Comparison of ENCODE assay signal across 27 cellular contexts in the genomic region with DNA sequence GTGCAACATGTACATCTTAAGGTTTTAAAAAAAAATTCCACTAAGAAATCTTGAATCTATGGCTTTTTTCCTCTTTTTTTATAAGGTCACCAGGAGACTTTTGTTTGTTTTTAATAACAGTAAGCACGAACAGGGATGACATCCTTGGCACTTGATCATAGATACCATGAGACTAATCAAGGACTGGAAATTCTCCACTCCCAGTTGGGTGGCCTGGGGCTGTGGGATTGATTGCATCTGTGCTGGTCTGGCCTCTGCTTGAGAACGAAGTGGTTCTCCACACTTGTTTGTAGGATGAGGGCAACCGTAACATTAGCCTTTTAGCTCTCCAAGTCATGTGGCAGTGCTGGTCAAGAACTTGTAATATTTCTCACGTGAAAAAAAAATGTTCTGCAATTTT. TPM values are rescaled to one million over a fixed set of nuclear protein-coding genes. Genes with fewer than 3 reads are reported as not detected.
DNase-seq lines count a peak whose midpoint lies in the region; ATAC-seq and TF ChIP-seq lines count a peak whose summit lies in the region.
"Had no signal": no experiment of that assay in that cellular context is flagged by ENCODE, and none has a peak within 500 bp of the region (broad histone marks: within the 10 kb centered on the region; RNA-seq: fewer than 3 reads in every experiment).

No MANE protein-coding gene starts in this region.

- peak overlapping the region; percentile 82 for H3K27ac Mint-ChIP-seq in osteocyte (ENCODE audit: unreplicated experiment)
- no peak overlapping the region for H3K27ac Mint-ChIP-seq in activated T-helper 17 cell treated with anti-CD3 and anti-CD28 coated beads, Interleukin-2, amount 50 U/mL, for 72 hours
- H3K27ac Mint-ChIP-seq: activated CD8-positive, alpha-beta memory T cell treated with anti-CD3 and anti-CD28 coated beads, Interleukin-2, amount 10 ng/mL, durations not matched to agents 7 days and 5 days; activated naive CD4-positive, alpha-beta T cell treated with anti-CD3 and anti-CD28 coated beads for 36 hours; CD14-positive monocyte; nephron had no signal

- peaks cover 66% of the 10 kb centered on the region for H3K4me1 Mint-ChIP-seq in osteocyte (ENCODE audit: unreplicated experiment)
- H3K4me1 Mint-ChIP-seq in activated T-helper 17 cell treated with anti-CD3 and anti-CD28 coated beads, Interleukin-2, amount 50 U/mL, for 72 hours, result peaks cover 7% of the 10 kb centered on the region
- H3K4me1 Mint-ChIP-seq: CD14-positive monocyte had no signal

- peak; percentile 56 for DNase-seq in EH (ENCODE audit: low read depth)
- peak; percentile 72 for DNase-seq in RPMI7951 (ENCODE audit: low read depth)
- peak; percentile 60 for DNase-seq in fibroblast of gingiva (ENCODE audit: low read depth)
- no peak for DNase-seq in osteocyte (ENCODE audit: extremely low spot score, unreplicated experiment)
- no peak for DNase-seq in NCI-H82 treated with DMSO at 0.1 percent for 48 hours (lab: John Stamatoyannopoulos, UW; ENCODE audit: unreplicated experiment)
- no peak for DNase-seq in DMS79 treated with DMSO at 0.1 percent for 48 hours (lab: John Stamatoyannopoulos, UW)
- DNase-seq: ACHN; activated CD8-positive, alpha-beta memory T cell treated with anti-CD3 and anti-CD28 coated beads, Interleukin-2, amount 10 ng/mL, durations not matched to agents 7 days and 5 days; activated naive CD4-positive, alpha-beta T cell treated with anti-CD3 and anti-CD28 coated beads for 36 hours; activated T-cell treated with anti-CD3 and anti-CD28 coated beads, Interleukin-2, amount 50 U/mL, for 48 hours; adrenal gland; body of pancreas; glutamatergic neuron; H9; KBM-7; MM.1S; NCI-H2081 treated with DMSO at 0.1 percent for 48 hours; NCI-H748 treated with DMSO at 0.1 percent for 48 hours; pancreas; RPMI8226; stimulated activated CD4-positive, alpha-beta T cell treated with anti-CD3 and anti-CD28 coated beads, Interleukin-15, amount 100 ng/mL, for 24 hours; stimulated activated naive CD4-positive, alpha-beta T cell; WERI-Rb-1 had no signal

- peaks cover 19% of the 10 kb centered on the region for H3K36me3 Mint-ChIP-seq in osteocyte (ENCODE audit: unreplicated experiment)
- peaks cover 10% of the 10 kb centered on the region for H3K36me3 Mint-ChIP-seq in activated T-helper 17 cell treated with anti-CD3 and anti-CD28 coated beads, Interleukin-2, amount 50 U/mL, for 72 hours (ENCODE audit: low read depth)
- H3K36me3 Mint-ChIP-seq: CD14-positive monocyte had no signal

- no peaks in the 10 kb centered on the region for H3K27me3 Mint-ChIP-seq in osteocyte (ENCODE audit: unreplicated experiment)
- no peaks in the 10 kb centered on the region for H3K27me3 Mint-ChIP-seq in activated T-helper 17 cell treated with anti-CD3 and anti-CD28 coated beads, Interleukin-2, amount 50 U/mL, for 72 hours
- H3K27me3 Mint-ChIP-seq: activated CD8-positive, alpha-beta memory T cell treated with anti-CD3 and anti-CD28 coated beads, Interleukin-2, amount 10 ng/mL, durations not matched to agents 7 days and 5 days had no signal

- ATAC-seq in HG03457 (IDR thresholded peaks at IDR 0.05; ENCODE audit: unreplicated experiment), result no peak
- no peak for ATAC-seq in activated T-helper 17 cell treated with anti-CD3 and anti-CD28 coated beads, Interleukin-2, amount 50 U/mL, for 72 hours (replicated peaks)
- ATAC-seq: activated CD8-positive, alpha-beta memory T cell treated with anti-CD3 and anti-CD28 coated beads, Interleukin-2, amount 10 ng/mL, durations not matched to agents 7 days and 5 days; body of pancreas had no signal

- H3K9me3 Mint-ChIP-seq in osteocyte (ENCODE audit: unreplicated experiment), result no peaks in the 10 kb centered on the region
- no peaks in the 10 kb centered on the region for H3K9me3 Mint-ChIP-seq in activated T-helper 17 cell treated with anti-CD3 and anti-CD28 coated beads, Interleukin-2, amount 50 U/mL, for 72 hours
- H3K9me3 Mint-ChIP-seq: activated naive CD4-positive, alpha-beta T cell treated with anti-CD3 and anti-CD28 coated beads for 36 hours had no signal

- TF ChIP-seq CTCF in osteocyte (IDR thresholded peaks at IDR 0.05), result no peak

- H3K4me3 Mint-ChIP-seq in osteocyte (ENCODE audit: unreplicated experiment), result no peak overlapping the region
- H3K4me3 Mint-ChIP-seq in activated T-helper 17 cell treated with anti-CD3 and anti-CD28 coated beads, Interleukin-2, amount 50 U/mL, for 72 hours, result no peak overlapping the region
- H3K4me3 Mint-ChIP-seq: activated CD8-positive, alpha-beta memory T cell treated with anti-CD3 and anti-CD28 coated beads, Interleukin-2, amount 10 ng/mL, durations not matched to agents 7 days and 5 days; activated naive CD4-positive, alpha-beta T cell treated with anti-CD3 and anti-CD28 coated beads for 36 hours; CD14-positive monocyte; H9; nephron had no signal

RNA-seq across cellular contexts. Expression of a gene that starts 35.4 kb away (rescaled TPM):
- total RNA-seq in RPMI7951 (2014; rRNA removed; shearing (Covaris generic)), result 16.1 and 18.3 TPM in 2 replicates
- 44.4 and 46.0 TPM in 2 replicates for total RNA-seq in osteocyte
- 10 to 100 TPM; 28.2 to 31.2 TPM for total RNA-seq in activated T-helper 17 cell treated with anti-CD3 and anti-CD28 coated beads, Interleukin-2, amount 50 U/mL, for 72 hours

RNA-seq across cellular contexts. Expression of a gene that starts 41.0 kb away (rescaled TPM):
- 23.7 and 28.1 TPM in 2 replicates for total RNA-seq in RPMI7951 (2014; rRNA removed; shearing (Covaris generic))
- 45.8 and 54.0 TPM in 2 replicates for total RNA-seq in osteocyte
- total RNA-seq in activated T-helper 17 cell treated with anti-CD3 and anti-CD28 coated beads, Interleukin-2, amount 50 U/mL, for 72 hours, result 10 to 100 TPM; 33.7 to 37.0 TPM

Comparison
In these comparisons a context has a peak if more than half of its experiments do, and no peak if none do; other contexts are left out.
1. DNase-seq: peak in EH (single experiment), RPMI7951 (single experiment) and fibroblast of gingiva (single experiment); none in osteocyte (single experiment), NCI-H82 treated with DMSO at 0.1 percent for 48 hours (single experiment) and DMS79 treated with DMSO at 0.1 percent for 48 hours (single experiment).